In genomic region chr2:160876765-160877164, GRCh38 we compare ENCODE assay signal across 18 cellular contexts.
A peak's percentile ranks its signal among the peaks of the same experiment; 100 is the strongest.
DNase-seq lines count a peak whose midpoint lies in the region; ATAC-seq, FAIRE-seq and TF ChIP-seq lines count a peak whose summit lies in the region.
"Had no signal": no experiment of that assay in that cellular context is flagged by ENCODE, and none has a peak within 500 bp of the region (broad histone marks: within the 10 kb centered on the region; RNA-seq: fewer than 3 reads in every experiment).

No MANE protein-coding gene starts in this region.

- no peak overlapping the region for H3K4me3 Mint-ChIP-seq in CD14-positive monocyte
- H3K4me3 Mint-ChIP-seq: CD4-positive, CD25-positive, alpha-beta regulatory T cell had no signal

- no peak overlapping the region for H2AK9ac ChIP-seq in IMR-90 (replicated peaks; ENCODE audit: low read depth, low read length, poor library complexity)

- H3K36me3 Mint-ChIP-seq in CD14-positive monocyte, result no peaks in the 10 kb centered on the region
- H3K36me3 Mint-ChIP-seq: CD4-positive, CD25-positive, alpha-beta regulatory T cell had no signal

- H3K18ac ChIP-seq in IMR-90 (ENCODE audit: low read depth, low read length), result no peak overlapping the region

- H4K5ac ChIP-seq in IMR-90 (ENCODE audit: low read depth, low read length), result no peak overlapping the region

- no peak overlapping the region for H4K8ac ChIP-seq in IMR-90 (ENCODE audit: low read depth in 2 of 2, low read length in 2 of 2)

- no peak overlapping the region for H3K23ac ChIP-seq in IMR-90 (ENCODE audit: low read depth, low read length)

- H3K9me1 ChIP-seq in IMR-90 (ENCODE audit: insufficient read depth, low read length), result no peaks in the 10 kb centered on the region

- H3K79me1 ChIP-seq in IMR-90 (ENCODE audit: low read depth in 1 of 2, low read length in 2 of 2), result no peaks in the 10 kb centered on the region

- H4K20me1 ChIP-seq in IMR-90 (ENCODE audit: insufficient read depth, low read length) (no peaks in the 10 kb centered on the region), smooth muscle cell (ENCODE audit: low read depth) (no peaks in the 10 kb centered on the region)

- H2AFZ ChIP-seq in IMR-90 (replicated peaks; ENCODE audit: low read length, poor library complexity), result no peak overlapping the region
- peak overlapping the region; percentile 56 for H2AFZ ChIP-seq in smooth muscle cell (ENCODE audit: low read depth)

- H3K9me3 ChIP-seq in IMR-90 (ENCODE audit: control insufficient read depth, insufficient read depth, low read length) (no peaks in the 10 kb centered on the region), smooth muscle cell (replicated peaks; ENCODE audit: low read depth) (no peaks in the 10 kb centered on the region)

- DNase-seq in IMR-90 (peak; percentile 29), astrocyte of the hippocampus (ENCODE audit: low read depth, low spot score) (peak; percentile 31), fibroblast of pulmonary artery (ENCODE audit: low read depth) (peak; percentile 16), smooth muscle cell (lab: John Stamatoyannopoulos, UW; ENCODE audit: unreplicated experiment) (no peak), CD14-positive monocyte (ENCODE audit: low spot score) (no peak), HTR-8/SVneo (ENCODE audit: insufficient read length, low spot score) (no peak), urothelium cell line (ENCODE audit: low spot score) (no peak)
- DNase-seq: Calu3; CD4-positive, CD25-positive, alpha-beta regulatory T cell; DMS79; GDM1; NCI-H1105 treated with DMSO at 0.1 percent for 48 hours; NCI-H187; NCI-H446; NCI-H69; SIG-M5 had no signal

- H3K4me1 ChIP-seq in IMR-90 (ENCODE audit: control insufficient read depth, insufficient read depth, low read length) (no peaks in the 10 kb centered on the region; the same call in 1 of the 2 replicates), smooth muscle cell (ENCODE audit: low read depth) (no peaks in the 10 kb centered on the region)

- CTCF ChIA-PET in IMR-90 (lab: Yijun Ruan, JAX), result no interaction called here

- no peaks in the 10 kb centered on the region for H3K4me1 Mint-ChIP-seq in CD14-positive monocyte
- H3K4me1 Mint-ChIP-seq: CD4-positive, CD25-positive, alpha-beta regulatory T cell had no signal

- H3K4me2 ChIP-seq in IMR-90 (ENCODE audit: low read depth, low read length) (no peak overlapping the region), smooth muscle cell (peak overlapping the region; percentile 31)

- H3K36me3 ChIP-seq in IMR-90 (ENCODE audit: control insufficient read depth, insufficient read depth, low read length) (no peaks in the 10 kb centered on the region), smooth muscle cell (ENCODE audit: low read depth) (no peaks in the 10 kb centered on the region)

- in situ Hi-C loops in IMR-90 (cut with MboI; ENCODE audit: low sequenced_read_pairs), result no loop called here

- no peak overlapping the region for H3K27ac ChIP-seq in IMR-90 (ENCODE audit: insufficient read depth, low read length)
- no peak overlapping the region for H3K27ac ChIP-seq in smooth muscle cell (ENCODE audit: low read depth)

- no peak overlapping the region for H3K56ac ChIP-seq in IMR-90 (ENCODE audit: extremely low read depth, insufficient read depth, low read length)

- peak overlapping the region; percentile 35; the same call in 1 of the 2 replicates for H2AK5ac ChIP-seq in IMR-90 (ENCODE audit: low read depth, low read length)

- H3K27me3 ChIP-seq in IMR-90 (ENCODE audit: control insufficient read depth, insufficient read depth, low read length), result no peaks in the 10 kb centered on the region
- H3K27me3 ChIP-seq in smooth muscle cell (ENCODE audit: low read depth), result no peaks in the 10 kb centered on the region

- H2BK120ac ChIP-seq in IMR-90 (ENCODE audit: low read depth, low read length), result no peak overlapping the region

- H2BK15ac ChIP-seq in IMR-90 (ENCODE audit: low read depth, low read length), result no peak overlapping the region

- no peak overlapping the region for H3K4ac ChIP-seq in IMR-90 (ENCODE audit: low read depth, low read length)

- TF ChIP-seq CTCF in IMR-90 (conservative IDR thresholded peaks at IDR 0.05; ENCODE audit: low read depth, low read length), result no peak
- TF ChIP-seq CTCF in fibroblast of pulmonary artery (IDR thresholded peaks at IDR 0.05; ENCODE audit: low read length, missing control alignments), result no peak
- no peak for TF ChIP-seq CTCF in smooth muscle cell (IDR thresholded peaks at IDR 0.05; ENCODE audit: borderline replicate concordance, insufficient read depth, poor library complexity, severe bottlenecking)
- no peak for TF ChIP-seq CTCF in CD14-positive monocyte (IDR thresholded peaks at IDR 0.05)

- H3K27ac Mint-ChIP-seq in CD14-positive monocyte, result no peak overlapping the region
- H3K27ac Mint-ChIP-seq: CD4-positive, CD25-positive, alpha-beta regulatory T cell had no signal

- dilution Hi-C loops in IMR-90 (cut with HindIII; ENCODE audit: low sequenced_read_pairs, unreplicated experiment), result no loop called here

- WGBS in IMR-90 (ENCODE audit: extremely low coverage in 2 of 2, insufficient read length in 1 of 2), 2 experiments, result no CpG with 5 or more reads among the region's 3 CpGs
- WGBS in smooth muscle cell (ENCODE audit: low lambda C conversion rate), result 42% methylated on average over 3 of the region's 3 CpGs

- BruUV-seq in IMR-90 (replicated peaks; lab: Mats Ljungman, UMichigan), result no TSS peak

- no peaks in the 10 kb centered on the region for H3F3A ChIP-seq in smooth muscle cell (ENCODE audit: low read depth)

- H3K4me3 ChIP-seq in IMR-90 (ENCODE audit: insufficient read depth, low read depth, low read length) (no peak overlapping the region), fibroblast of pulmonary artery (replicated peaks; ENCODE audit: low read depth, low read length) (no peak overlapping the region), smooth muscle cell (no peak overlapping the region)

- FAIRE-seq in HTR-8/SVneo (lab: Jason Lieb, UNC), result no peak
- FAIRE-seq in urothelium cell line (lab: Jason Lieb, UNC), result no peak
- FAIRE-seq: GM12891, GM18507 had no signal

- peaks cover 2% of the 10 kb centered on the region in 3 donors for H3K27me3 Mint-ChIP-seq in CD14-positive monocyte (ENCODE audit: low read depth in 3 of 3)
- H3K27me3 Mint-ChIP-seq: CD4-positive, CD25-positive, alpha-beta regulatory T cell had no signal

- no peak overlapping the region for H3K14ac ChIP-seq in IMR-90 (replicated peaks; ENCODE audit: low read depth, low read length)

- H4K91ac ChIP-seq in IMR-90 (ENCODE audit: insufficient read depth, low read depth, low read length), result no peak overlapping the region

- H3K79me2 ChIP-seq in smooth muscle cell (ENCODE audit: low read depth), result no peaks in the 10 kb centered on the region

- intact Hi-C loops in IMR-90 (cut with micrococcal nuclease) (no loop called here), CD14-positive monocyte (cut with micrococcal nuclease) (no loop called here)

- POLR2A ChIA-PET in IMR-90 (lab: Charles Lee; ENCODE audit: unreplicated experiment), result no interaction called here

- ATAC-seq in IMR-90 (ENCODE audit: low read depth), result peak; percentile 53

- H2BK20ac ChIP-seq in IMR-90 (ENCODE audit: low read depth, low read length), result no peak overlapping the region

- peaks cover 0 to 4% (median 0%) of the 10 kb centered on the region in 7 donors for H3K9me3 Mint-ChIP-seq in CD14-positive monocyte
- H3K9me3 Mint-ChIP-seq: CD4-positive, CD25-positive, alpha-beta regulatory T cell had no signal

- no peak overlapping the region for H2BK5ac ChIP-seq in IMR-90 (ENCODE audit: low read depth, low read length, poor library complexity, severe bottlenecking)

- H3K9ac ChIP-seq in IMR-90 (ENCODE audit: low read depth, low read length) (no peak overlapping the region), smooth muscle cell (ENCODE audit: low read depth) (no peak overlapping the region)

- no peak for TF ChIP-seq POLR2A in IMR-90 (IDR thresholded peaks at IDR 0.05; ENCODE audit: low read depth, low read length)

- no peak for TF ChIP-seq RAD21 in IMR-90 (IDR thresholded peaks at IDR 0.05; ENCODE audit: low read length)

TF ChIP-seq in IMR-90, 13 proteins besides CTCF, POLR2A, EP300 and RAD21:
- TF ChIP-seq ELK1 (IDR thresholded peaks at IDR 0.05; ENCODE audit: borderline replicate concordance, low read depth, low read length) (no peak), SMC3 (IDR thresholded peaks at IDR 0.05; ENCODE audit: low read depth, low read length) (no peak), RFX5 (IDR thresholded peaks at IDR 0.05; ENCODE audit: low read depth, low read length) (no peak), CEBPB (IDR thresholded peaks at IDR 0.05; ENCODE audit: low read depth, low read length) (no peak), RCOR1 (IDR thresholded peaks at IDR 0.05; ENCODE audit: insufficient replicate concordance, low read length) (no peak), BHLHE40 (IDR thresholded peaks at IDR 0.05; ENCODE audit: low read depth, low read length) (no peak), MAFK (IDR thresholded peaks at IDR 0.05; ENCODE audit: low read depth, low read length) (no peak), USF2 (IDR thresholded peaks at IDR 0.05; ENCODE audit: low read depth, low read length) (no peak), CHD1 (IDR thresholded peaks at IDR 0.05; ENCODE audit: low read depth, low read length) (no peak), NFE2L2 (IDR thresholded peaks at IDR 0.05; ENCODE audit: low read depth, low read length) (no peak), FOS (IDR thresholded peaks at IDR 0.05; ENCODE audit: low read depth, low read length) (no peak), MXI1 (IDR thresholded peaks at IDR 0.05; ENCODE audit: borderline replicate concordance, low read depth, low read length) (no peak), MAZ (IDR thresholded peaks at IDR 0.05; ENCODE audit: borderline replicate concordance, low read depth, low read length) (no peak)
TF ChIP-seq in IMR-90: peak in this region for 0.

Comparison
In these comparisons a context has a peak if more than half of its experiments do, and no peak if none do; other contexts are left out.
1. DNase-seq: peak in IMR-90 (single experiment), astrocyte of the hippocampus (single experiment) and fibroblast of pulmonary artery (single experiment); none in smooth muscle cell (single experiment), CD14-positive monocyte (single experiment), HTR-8/SVneo (single experiment) and urothelium cell line (single experiment).